ENCODE assay signal across 10 cellular contexts in genomic region chr15:85592148-85592547, GRCh38.
DNase-seq lines count a peak whose midpoint lies in the region; ATAC-seq, FAIRE-seq and TF ChIP-seq lines count a peak whose summit lies in the region.
"Had no signal": no experiment of that assay in that cellular context is flagged by ENCODE, and none has a peak within 500 bp of the region (broad histone marks: within the 10 kb centered on the region; RNA-seq: fewer than 3 reads in every experiment).

No MANE protein-coding gene starts in this region.

- H3K9me3 ChIP-seq in pancreas: no peaks in the 10 kb centered on the region

- peaks cover 30 to 72% (median 72%) of the 10 kb centered on the region in 3 donors for H3K4me1 ChIP-seq in pancreas

- TF ChIP-seq CTCF in fibroblast of mammary gland (conservative IDR thresholded peaks at IDR 0.05; ENCODE audit: control insufficient read depth, insufficient read depth, low read depth, low read length) (peak; percentile 40), pancreas (IDR thresholded peaks at IDR 0.05) (no peak)

- peaks cover 0 to 7% (median 5%) of the 10 kb centered on the region in 3 donors for H3K36me3 ChIP-seq in pancreas

- WGBS in pancreas, 2 donors: 9 to 12% methylated on average over 3 of the region's 3 CpGs

- peak; percentile 84 for FAIRE-seq in RCC 7860 (lab: Jason Lieb, UNC)
- no peak for FAIRE-seq in pancreas (lab: Jason Lieb, UNC)
- FAIRE-seq: GM12878 had no signal

- H3K4me3 ChIP-seq in fibroblast of mammary gland (ENCODE audit: control insufficient read depth, low read depth, low read length): no peak overlapping the region
- H3K4me3 ChIP-seq in pancreas: no peak overlapping the region
- H3K4me3 ChIP-seq: GM12878 had no signal

- intact Hi-C loops in pancreas (cut with DNase I): no loop called here

- H3K27me3 ChIP-seq in pancreas: no peaks in the 10 kb centered on the region

- ATAC-seq in pancreas (peak in 3 of 4 donors; percentile 20 to 54 (median 34)), HG03095 (IDR thresholded peaks at IDR 0.05; ENCODE audit: unreplicated experiment) (no peak), HG03039 (IDR thresholded peaks at IDR 0.05; ENCODE audit: unreplicated experiment) (no peak)
- ATAC-seq: GM12878 had no signal

- DNase-seq in Daoy (ENCODE audit: low read depth): peak; percentile 56
- DNase-seq in RCC 7860 (ENCODE audit: low spot score): peak; percentile 54
- DNase-seq in fibroblast of mammary gland (ENCODE audit: low read depth): peak; percentile 83
- no peak for DNase-seq in pancreas
- no peak for DNase-seq in medulla oblongata (ENCODE audit: extremely low spot score)
- no peak for DNase-seq in cerebellum (ENCODE audit: low spot score)
- DNase-seq: NCI-H69 had no signal

- H3K27ac ChIP-seq in pancreas: peak overlapping the region in 3 of 4 donors; percentile 7 to 55 (median 51)

Comparison
In these comparisons a context has a peak if more than half of its experiments do, and no peak if none do; other contexts are left out.
1. DNase-seq: peak in Daoy (single experiment), RCC 7860 (single experiment) and fibroblast of mammary gland (single experiment); none in pancreas (0 of 6), medulla oblongata (single experiment) and cerebellum (single experiment).
2. ATAC-seq: peak in pancreas (3 of 4); none in HG03095 (single experiment) and HG03039 (single experiment).